24 cellular contexts compared by ENCODE assay signal in the genomic region with DNA sequence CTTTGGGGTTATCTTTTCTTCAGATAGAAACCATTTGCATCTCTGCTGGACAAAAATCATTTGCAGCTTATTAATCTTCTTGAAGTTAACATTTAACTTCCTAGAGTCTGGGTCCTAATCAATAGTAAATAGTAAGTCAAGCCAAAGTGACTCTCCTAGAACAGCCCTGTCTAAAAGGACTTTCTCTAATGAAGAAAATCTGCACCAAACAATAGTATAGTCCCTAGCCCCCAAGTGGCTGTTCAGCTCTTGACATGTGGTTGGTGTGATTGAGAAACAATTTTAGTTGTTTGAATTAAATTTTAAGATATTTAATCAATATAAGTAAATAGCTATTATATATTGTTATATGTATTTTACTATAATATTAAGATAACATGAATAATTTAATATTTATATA.
"Had no signal": no experiment of that assay in that cellular context is flagged by ENCODE, and none has a peak within 500 bp of the region (broad histone marks: within the 10 kb centered on the region; RNA-seq: fewer than 3 reads in every experiment).

No MANE protein-coding gene starts in this region.

- H3K4me3 Mint-ChIP-seq: activated CD4-positive, alpha-beta T cell treated with anti-CD3 and anti-CD28 coated beads, Interleukin-2, amount 10 ng/mL, durations not matched to agents 24 days and 14 days; activated CD8-positive, alpha-beta T cell treated with anti-CD3 and anti-CD28 coated beads for 36 hours; activated naive CD8-positive, alpha-beta T cell treated with anti-CD3 and anti-CD28 coated beads, Interleukin-2, amount 10 ng/mL, durations not matched to agents 7 days and 5 days; activated T-cell treated with anti-CD3 and anti-CD28 coated beads, Interleukin-2, amount 50 U/mL, for 24 hours; brain; immature natural killer cell; nephron progenitor cell had no signal

- H3K9me3 ChIP-seq: colonic mucosa, gastroesophageal sphincter, heart right ventricle, prostate gland, right atrium auricular region, tibial artery, uterus had no signal

- H3K27ac ChIP-seq: colonic mucosa, gastroesophageal sphincter, heart right ventricle, prostate gland, right atrium auricular region, skin epidermis, tibial artery, uterus had no signal

- H3K4me3 ChIP-seq: colonic mucosa, gastroesophageal sphincter, heart right ventricle, prostate gland, right atrium auricular region, skin epidermis, tibial artery, uterus had no signal

- H3K36me3 ChIP-seq: colonic mucosa, gastroesophageal sphincter, heart right ventricle, prostate gland, right atrium auricular region, tibial artery, uterus had no signal

- H3K27ac Mint-ChIP-seq: activated CD4-positive, alpha-beta T cell treated with anti-CD3 and anti-CD28 coated beads, Interleukin-2, amount 10 ng/mL, durations not matched to agents 24 days and 14 days; activated CD8-positive, alpha-beta T cell treated with anti-CD3 and anti-CD28 coated beads for 36 hours; activated naive CD8-positive, alpha-beta T cell treated with anti-CD3 and anti-CD28 coated beads, Interleukin-2, amount 10 ng/mL, durations not matched to agents 7 days and 5 days; activated T-cell treated with anti-CD3 and anti-CD28 coated beads, Interleukin-2, amount 50 U/mL, for 24 hours; activated T-helper 2 cell treated with anti-CD3 and anti-CD28 coated beads, Interferon-gamma antibody, Interleukin-2, Interleukin-4, amounts not matched to agents 10 μg/mL and 5 μg/mL and 100 μg/mL, durations not matched to agents 14 hours and 24 hours and 36 hours; brain; immature natural killer cell; nephron progenitor cell had no signal

- DNase-seq: activated CD4-positive, alpha-beta T cell treated with anti-CD3 and anti-CD28 coated beads, Interleukin-2, amount 10 ng/mL, durations not matched to agents 24 days and 14 days; activated CD8-positive, alpha-beta T cell treated with anti-CD3 and anti-CD28 coated beads for 36 hours; activated naive CD4-positive, alpha-beta T cell treated with Interleukin-2 at 50 U/mL for 16 hours; activated naive CD8-positive, alpha-beta T cell treated with anti-CD3 and anti-CD28 coated beads, Interleukin-2, amount 10 ng/mL, durations not matched to agents 7 days and 5 days; activated T-cell treated with anti-CD3 and anti-CD28 coated beads, Interleukin-2, amount 50 U/mL, for 24 hours; central memory CD4-positive, alpha-beta T cell; colonic mucosa; heart right ventricle; immature natural killer cell; kidney glomerular epithelial cell; left ventricle myocardium superior; nephron progenitor cell; occipital lobe; stimulated activated naive CD8-positive, alpha-beta T cell treated with anti-CD3 and anti-CD28 coated beads, Interleukin-15, Interleukin-2, amounts not matched to agents 100 U/mL and 50 U/mL, for 24 hours; substantia nigra; T-helper 9 cell; tibial artery; uterus had no signal

- H3K36me3 Mint-ChIP-seq: activated naive CD8-positive, alpha-beta T cell treated with anti-CD3 and anti-CD28 coated beads, Interleukin-2, amount 10 ng/mL, durations not matched to agents 7 days and 5 days; brain; immature natural killer cell had no signal

- H3K9me3 Mint-ChIP-seq: activated CD4-positive, alpha-beta T cell treated with anti-CD3 and anti-CD28 coated beads, Interleukin-2, amount 10 ng/mL, durations not matched to agents 24 days and 14 days; activated CD8-positive, alpha-beta T cell treated with anti-CD3 and anti-CD28 coated beads for 36 hours; activated naive CD8-positive, alpha-beta T cell treated with anti-CD3 and anti-CD28 coated beads, Interleukin-2, amount 10 ng/mL, durations not matched to agents 7 days and 5 days; activated T-cell treated with anti-CD3 and anti-CD28 coated beads, Interleukin-2, amount 50 U/mL, for 24 hours; activated T-helper 2 cell treated with anti-CD3 and anti-CD28 coated beads, Interferon-gamma antibody, Interleukin-2, Interleukin-4, amounts not matched to agents 10 μg/mL and 5 μg/mL and 100 μg/mL, durations not matched to agents 14 hours and 24 hours and 36 hours; brain; immature natural killer cell; nephron progenitor cell had no signal

- H3K27me3 ChIP-seq: colonic mucosa, right atrium auricular region, uterus had no signal

- H3K4me1 Mint-ChIP-seq: activated CD4-positive, alpha-beta T cell treated with anti-CD3 and anti-CD28 coated beads, Interleukin-2, amount 10 ng/mL, durations not matched to agents 24 days and 14 days; activated naive CD8-positive, alpha-beta T cell treated with anti-CD3 and anti-CD28 coated beads, Interleukin-2, amount 10 ng/mL, durations not matched to agents 7 days and 5 days; immature natural killer cell had no signal

- H3K4me1 ChIP-seq: colonic mucosa, gastroesophageal sphincter, heart right ventricle, prostate gland, right atrium auricular region, tibial artery, uterus had no signal
